1 cellular context compared by ENCODE assay signal in genomic region chr4:145481164-145481941, GRCh38.
TF ChIP-seq lines count a peak whose summit lies in the region.

TSS of gene SMAD1 (plus strand) at chr4:145481853. CDS start at chr4:145514614, 32,761 bp downstream.

TF ChIP-seq in HepG2, 621 proteins besides CTCF, POLR2A, EP300 and RAD21 (continued from another document and continues in another):
- no peak for TF ChIP-seq ZNF18 (CRISPR knock-in tag; IDR thresholded peaks at IDR 0.05; ENCODE audit: insufficient replicate concordance)
- no peak for TF ChIP-seq PLRG1 (conservative IDR thresholded peaks at IDR 0.05)
- TF ChIP-seq NFATC3 (CRISPR knock-in tag; IDR thresholded peaks at IDR 0.05) = 0 out of 2 replicates have a peak, but pooled peaks have one; percentile 45
- TF ChIP-seq MEIS2 (CRISPR knock-in tag; IDR thresholded peaks at IDR 0.05) = 0 out of 2 replicates have a peak, but pooled peaks have one; percentile 41
- no peak for TF ChIP-seq FOXC1 (CRISPR knock-in tag; IDR thresholded peaks at IDR 0.05; ENCODE audit: borderline replicate concordance)
- no peak for TF ChIP-seq TP53 (CRISPR knock-in tag; conservative IDR thresholded peaks at IDR 0.05)
- no peak for TF ChIP-seq NONO (IDR thresholded peaks at IDR 0.05)
- 0 out of 2 replicates have a peak, but pooled peaks have one; percentile 30 for TF ChIP-seq NONO (CRISPR knock-in tag; conservative IDR thresholded peaks at IDR 0.05)
- no peak for TF ChIP-seq MLLT10 (CRISPR knock-in tag; IDR thresholded peaks at IDR 0.05)
- TF ChIP-seq, protein P1, sequence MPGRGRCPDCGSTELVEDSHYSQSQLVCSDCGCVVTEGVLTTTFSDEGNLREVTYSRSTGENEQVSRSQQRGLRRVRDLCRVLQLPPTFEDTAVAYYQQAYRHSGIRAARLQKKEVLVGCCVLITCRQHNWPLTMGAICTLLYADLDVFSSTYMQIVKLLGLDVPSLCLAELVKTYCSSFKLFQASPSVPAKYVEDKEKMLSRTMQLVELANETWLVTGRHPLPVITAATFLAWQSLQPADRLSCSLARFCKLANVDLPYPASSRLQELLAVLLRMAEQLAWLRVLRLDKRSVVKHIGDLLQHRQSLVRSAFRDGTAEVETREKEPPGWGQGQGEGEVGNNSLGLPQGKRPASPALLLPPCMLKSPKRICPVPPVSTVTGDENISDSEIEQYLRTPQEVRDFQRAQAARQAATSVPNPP (CRISPR knock-in tag; IDR thresholded peaks at IDR 0.05) = no peak
- no peak for TF ChIP-seq ZNF224 (CRISPR knock-in tag; IDR thresholded peaks at IDR 0.05)
- TF ChIP-seq SP4 (CRISPR knock-in tag; IDR thresholded peaks at IDR 0.05) = no peak
- no peak for TF ChIP-seq SNAPC5 (CRISPR knock-in tag; IDR thresholded peaks at IDR 0.05; ENCODE audit: borderline replicate concordance)
- TF ChIP-seq, protein P2, sequence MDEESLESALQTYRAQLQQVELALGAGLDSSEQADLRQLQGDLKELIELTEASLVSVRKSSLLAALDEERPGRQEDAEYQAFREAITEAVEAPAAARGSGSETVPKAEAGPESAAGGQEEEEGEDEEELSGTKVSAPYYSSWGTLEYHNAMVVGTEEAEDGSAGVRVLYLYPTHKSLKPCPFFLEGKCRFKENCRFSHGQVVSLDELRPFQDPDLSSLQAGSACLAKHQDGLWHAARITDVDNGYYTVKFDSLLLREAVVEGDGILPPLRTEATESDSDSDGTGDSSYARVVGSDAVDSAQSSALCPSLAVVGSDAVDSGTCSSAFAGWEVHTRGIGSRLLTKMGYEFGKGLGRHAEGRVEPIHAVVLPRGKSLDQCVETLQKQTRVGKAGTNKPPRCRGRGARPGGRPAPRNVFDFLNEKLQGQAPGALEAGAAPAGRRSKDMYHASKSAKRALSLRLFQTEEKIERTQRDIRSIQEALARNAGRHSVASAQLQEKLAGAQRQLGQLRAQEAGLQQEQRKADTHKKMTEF (CRISPR knock-in tag; IDR thresholded peaks at IDR 0.05) = no peak; the same call in 1 of the 2 replicates
- TF ChIP-seq SRY (CRISPR knock-in tag; IDR thresholded peaks at IDR 0.05) = no peak
- no peak for TF ChIP-seq ZBTB40 (IDR thresholded peaks at IDR 0.05)
- TF ChIP-seq ZBTB40 (CRISPR knock-in tag; IDR thresholded peaks at IDR 0.05) = no peak
- TF ChIP-seq, protein P3, sequence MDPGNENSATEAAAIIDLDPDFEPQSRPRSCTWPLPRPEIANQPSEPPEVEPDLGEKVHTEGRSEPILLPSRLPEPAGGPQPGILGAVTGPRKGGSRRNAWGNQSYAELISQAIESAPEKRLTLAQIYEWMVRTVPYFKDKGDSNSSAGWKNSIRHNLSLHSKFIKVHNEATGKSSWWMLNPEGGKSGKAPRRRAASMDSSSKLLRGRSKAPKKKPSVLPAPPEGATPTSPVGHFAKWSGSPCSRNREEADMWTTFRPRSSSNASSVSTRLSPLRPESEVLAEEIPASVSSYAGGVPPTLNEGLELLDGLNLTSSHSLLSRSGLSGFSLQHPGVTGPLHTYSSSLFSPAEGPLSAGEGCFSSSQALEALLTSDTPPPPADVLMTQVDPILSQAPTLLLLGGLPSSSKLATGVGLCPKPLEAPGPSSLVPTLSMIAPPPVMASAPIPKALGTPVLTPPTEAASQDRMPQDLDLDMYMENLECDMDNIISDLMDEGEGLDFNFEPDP (CRISPR knock-in tag; conservative IDR thresholded peaks at IDR 0.05) = no peak
- no peak for TF ChIP-seq REL (CRISPR knock-in tag; conservative IDR thresholded peaks at IDR 0.05)
- TF ChIP-seq ZC3H4 (CRISPR knock-in tag; IDR thresholded peaks at IDR 0.05; ENCODE audit: borderline replicate concordance) = no peak
- no peak for TF ChIP-seq ZNF674 (CRISPR knock-in tag; IDR thresholded peaks at IDR 0.05; ENCODE audit: low read depth)
- no peak for TF ChIP-seq ZFAT (CRISPR knock-in tag; conservative IDR thresholded peaks at IDR 0.05)
- 0 out of 2 replicates have a peak, but pooled peaks have one; percentile 25 for TF ChIP-seq HOXA5 (CRISPR knock-in tag; IDR thresholded peaks at IDR 0.05)
- no peak for TF ChIP-seq ZNF792 (CRISPR knock-in tag; IDR thresholded peaks at IDR 0.05)
- no peak for TF ChIP-seq ZKSCAN5 (CRISPR knock-in tag; IDR thresholded peaks at IDR 0.05)
- TF ChIP-seq ZNF703 (CRISPR knock-in tag; IDR thresholded peaks at IDR 0.05; ENCODE audit: borderline replicate concordance) = no peak
- TF ChIP-seq TBP (CRISPR knock-in tag; IDR thresholded peaks at IDR 0.05) = no peak
- no peak for TF ChIP-seq U2AF2 (IDR thresholded peaks at IDR 0.05; ENCODE audit: low read depth, low read length)
- TF ChIP-seq MAZ (IDR thresholded peaks at IDR 0.05; ENCODE audit: borderline replicate concordance, low read depth, low read length) = no peak
- no peak for TF ChIP-seq MAZ (CRISPR knock-in tag; IDR thresholded peaks at IDR 0.05; ENCODE audit: low read depth)
- TF ChIP-seq POLR2AphosphoS5 (IDR thresholded peaks at IDR 0.05; ENCODE audit: low read depth, low read length) = 0 out of 2 replicates have a peak, but pooled peaks have one; percentile 28
- TF ChIP-seq ZNF557 (CRISPR knock-in tag; IDR thresholded peaks at IDR 0.05) = no peak
- TF ChIP-seq ZNF331 (CRISPR knock-in tag; IDR thresholded peaks at IDR 0.05) = no peak
- TF ChIP-seq ARNTL (CRISPR knock-in tag; IDR thresholded peaks at IDR 0.05) = no peak
- TF ChIP-seq, protein P4, sequence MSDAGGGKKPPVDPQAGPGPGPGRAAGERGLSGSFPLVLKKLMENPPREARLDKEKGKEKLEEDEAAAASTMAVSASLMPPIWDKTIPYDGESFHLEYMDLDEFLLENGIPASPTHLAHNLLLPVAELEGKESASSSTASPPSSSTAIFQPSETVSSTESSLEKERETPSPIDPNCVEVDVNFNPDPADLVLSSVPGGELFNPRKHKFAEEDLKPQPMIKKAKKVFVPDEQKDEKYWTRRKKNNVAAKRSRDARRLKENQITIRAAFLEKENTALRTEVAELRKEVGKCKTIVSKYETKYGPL (CRISPR knock-in tag; IDR thresholded peaks at IDR 0.05) = no peak
- TF ChIP-seq, protein P5, sequence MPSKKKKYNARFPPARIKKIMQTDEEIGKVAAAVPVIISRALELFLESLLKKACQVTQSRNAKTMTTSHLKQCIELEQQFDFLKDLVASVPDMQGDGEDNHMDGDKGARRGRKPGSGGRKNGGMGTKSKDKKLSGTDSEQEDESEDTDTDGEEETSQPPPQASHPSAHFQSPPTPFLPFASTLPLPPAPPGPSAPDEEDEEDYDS (CRISPR knock-in tag; IDR thresholded peaks at IDR 0.05) = no peak
